ENCODE assay signal across 1 cellular context in the genomic region with DNA sequence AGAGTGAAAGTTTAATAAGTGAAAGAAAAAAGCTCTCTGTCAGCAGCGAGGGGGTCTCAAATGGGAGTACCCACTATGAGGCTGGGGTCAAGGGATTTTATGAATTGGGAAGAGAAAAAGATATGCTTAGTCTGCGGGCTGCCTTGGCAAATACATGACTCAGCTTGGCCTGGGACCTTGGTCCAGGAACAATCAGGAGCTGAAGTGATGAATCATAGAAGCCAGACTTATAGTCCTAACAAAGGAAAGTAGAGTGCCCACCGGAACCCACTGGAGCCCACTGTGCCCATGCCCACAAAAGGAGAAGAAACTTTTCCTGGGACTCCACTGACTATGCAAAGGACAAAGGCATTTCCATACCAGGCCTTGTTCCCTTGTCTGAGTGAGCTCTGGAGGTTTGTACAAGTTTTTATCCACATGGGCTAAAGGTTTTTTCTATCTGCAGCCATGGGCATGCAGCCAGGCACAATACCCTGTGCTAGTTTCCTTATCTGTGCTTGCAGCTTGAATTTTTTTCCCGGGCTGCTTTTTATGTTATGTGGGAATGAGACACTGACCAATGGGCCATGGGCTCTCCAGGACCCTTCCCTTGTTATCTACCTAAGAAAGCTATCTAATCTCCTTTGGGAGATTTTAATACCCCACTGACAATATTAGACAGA.
TF ChIP-seq lines count a peak whose summit lies in the region.

No MANE protein-coding gene starts in this region.

TF ChIP-seq in endothelial cell of umbilical vein, 7 proteins besides CTCF, POLR2A, EP300 and RAD21:
- TF ChIP-seq GATA2 (IDR thresholded peaks at IDR 0.05; ENCODE audit: insufficient read depth, insufficient read length, low read depth, low read length) (no peak), MYC (IDR thresholded peaks at IDR 0.05; ENCODE audit: low read depth, low read length) (no peak), JUN (IDR thresholded peaks at IDR 0.05; ENCODE audit: borderline replicate concordance, insufficient read depth, insufficient read length, low read depth) (no peak), POLR2AphosphoS5 (IDR thresholded peaks at IDR 0.05; ENCODE audit: insufficient read depth, low read depth, low read length) (no peak), EZH2 (IDR thresholded peaks at IDR 0.05; ENCODE audit: borderline replicate concordance, low read depth, low read length, severe bottlenecking) (no peak)
- TF ChIP-seq, protein P1, sequence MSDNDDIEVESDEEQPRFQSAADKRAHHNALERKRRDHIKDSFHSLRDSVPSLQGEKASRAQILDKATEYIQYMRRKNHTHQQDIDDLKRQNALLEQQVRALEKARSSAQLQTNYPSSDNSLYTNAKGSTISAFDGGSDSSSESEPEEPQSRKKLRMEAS (IDR thresholded peaks at IDR 0.05; ENCODE audit: insufficient read depth, insufficient read length): no peak
